ENCODE assay signal across 21 cellular contexts in the genomic region with DNA sequence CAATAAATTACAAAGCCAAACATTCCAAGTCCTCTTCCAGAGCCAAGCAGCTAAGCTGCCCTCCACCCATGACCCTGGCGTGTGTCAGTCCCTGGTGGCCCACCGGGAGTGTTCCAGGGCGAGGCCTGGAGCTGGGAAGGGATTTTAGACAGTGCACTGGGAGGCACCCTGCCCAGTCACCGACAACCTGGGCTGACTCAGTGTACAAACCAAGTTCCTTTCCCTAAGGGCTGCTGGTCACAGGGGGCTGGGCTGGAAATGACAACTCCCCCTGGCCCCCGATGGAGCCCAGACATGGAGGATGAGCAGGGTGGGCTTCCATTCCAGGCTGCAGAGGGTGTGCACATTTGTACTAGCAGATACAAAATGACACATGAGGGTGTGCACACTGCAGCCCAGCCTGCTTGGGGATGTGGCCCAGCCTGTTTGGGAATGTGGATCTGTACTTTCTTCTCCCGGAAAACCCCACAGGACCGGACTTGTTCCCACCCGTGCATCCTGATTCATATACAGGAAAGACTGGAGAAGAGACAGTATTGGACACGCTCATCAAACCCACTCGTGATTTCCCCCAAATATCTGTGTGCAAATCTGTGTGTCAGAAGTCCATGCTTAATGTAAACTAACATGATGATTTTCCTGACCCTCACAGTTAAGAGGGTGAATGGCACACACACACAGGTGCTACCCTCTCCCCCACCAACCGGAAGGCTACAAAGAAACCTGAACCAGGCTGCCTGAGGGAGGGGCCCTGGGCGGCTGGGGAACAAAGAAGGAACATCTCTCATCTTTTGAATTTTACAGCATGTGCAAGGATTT. TPM values are rescaled to one million over a fixed set of nuclear protein-coding genes. Genes with fewer than 3 reads are reported as not detected.
DNase-seq lines count a peak whose midpoint lies in the region; ATAC-seq and TF ChIP-seq lines count a peak whose summit lies in the region.
"Had no signal": no experiment of that assay in that cellular context is flagged by ENCODE, and none has a peak within 500 bp of the region (broad histone marks: within the 10 kb centered on the region; RNA-seq: fewer than 3 reads in every experiment).

No MANE protein-coding gene starts in this region.

- no peak for TF ChIP-seq EP300 in esophagus muscularis mucosa (IDR thresholded peaks at IDR 0.05)

- H3K9me3 ChIP-seq in mucosa of descending colon (peaks cover 18% of the 10 kb centered on the region), uterus (peaks cover 0 to 15% of the 10 kb centered on the region in 2 donors), esophagus muscularis mucosa (peaks cover 4 to 21% (median 17%) of the 10 kb centered on the region in 4 donors)
- H3K9me3 ChIP-seq in CD4-positive, alpha-beta T cell (ENCODE audit: control insufficient read depth, low read length) = peaks cover 18% of the 10 kb centered on the region

- H3K27ac Mint-ChIP-seq in CD4-positive, alpha-beta T cell = no peak overlapping the region
- H3K27ac Mint-ChIP-seq: activated CD4-positive, alpha-beta T cell treated with anti-CD3 and anti-CD28 coated beads, Interleukin-2, amount 10 ng/mL, durations not matched to agents 24 days and 14 days; activated T-helper 2 cell treated with anti-CD3 and anti-CD28 coated beads, Interferon-gamma antibody, Interleukin-2, Interleukin-4, amounts not matched to agents 10 μg/mL and 5 μg/mL and 100 μg/mL, durations not matched to agents 14 hours and 24 hours and 36 hours had no signal

- ATAC-seq in foreskin keratinocyte = peak; percentile 87
- ATAC-seq in mucosa of descending colon = peak; percentile 10
- ATAC-seq in CD4-positive, alpha-beta T cell (ENCODE audit: poor library complexity) = no peak

- no peaks in the 10 kb centered on the region for H3K27me3 ChIP-seq in foreskin keratinocyte
- no peaks in the 10 kb centered on the region for H3K27me3 ChIP-seq in uterus
- no peaks in the 10 kb centered on the region for H3K27me3 ChIP-seq in CD4-positive, alpha-beta T cell (ENCODE audit: control insufficient read depth, insufficient read depth, low read length)
- H3K27me3 ChIP-seq in esophagus muscularis mucosa = no peaks in the 10 kb centered on the region
- H3K27me3 ChIP-seq: BLaER1 treated with 17β-estradiol and CSF1 and Interleukin-3, amounts not matched to agents 10 nM and 100 nM; body of pancreas; Peyer's patch had no signal

- TF ChIP-seq POLR2A in uterus (IDR thresholded peaks at IDR 0.05) (no peak), esophagus muscularis mucosa (IDR thresholded peaks at IDR 0.05; ENCODE audit: low read depth) (no peak)

- POLR2A ChIA-PET in RWPE1 (lab: Yijun Ruan, JAX; ENCODE audit: low non-redundant PET) = no interaction called here
- POLR2A ChIA-PET in CD4-positive, alpha-beta T cell (lab: Charles Lee) = no interaction called here

- H3K9me3 Mint-ChIP-seq in CD4-positive, alpha-beta T cell = peaks cover 12% of the 10 kb centered on the region

- H3K4me1 ChIP-seq in foreskin keratinocyte = peaks cover 14% of the 10 kb centered on the region
- no peaks in the 10 kb centered on the region for H3K4me1 ChIP-seq in mucosa of descending colon (ENCODE audit: low read depth)
- H3K4me1 ChIP-seq in uterus = no peaks in the 10 kb centered on the region
- H3K4me1 ChIP-seq in esophagus muscularis mucosa = peaks cover 0 to 18% (median 6%) of the 10 kb centered on the region in 4 donors
- H3K4me1 ChIP-seq: body of pancreas, Peyer's patch had no signal

- H3K4me1 Mint-ChIP-seq in CD4-positive, alpha-beta T cell (ENCODE audit: low read depth) = no peaks in the 10 kb centered on the region
- H3K4me1 Mint-ChIP-seq: activated CD4-positive, alpha-beta T cell treated with anti-CD3 and anti-CD28 coated beads, Interleukin-2, amount 10 ng/mL, durations not matched to agents 24 days and 14 days; endodermal cell had no signal

- DNase-seq in AG10803 (ENCODE audit: low read depth) (peak; percentile 4), RWPE1 (ENCODE audit: low spot score) (peak; percentile 69), foreskin keratinocyte (peak; percentile 73 to 85), mucosa of descending colon (no peak), uterus (no peak), esophagus muscularis mucosa (ENCODE audit: extremely low spot score) (no peak), NCI-H1092 (lab: John Stamatoyannopoulos, UW) (no peak)
- DNase-seq in CD4-positive, alpha-beta T cell = no peak
- DNase-seq: activated CD4-positive, alpha-beta T cell treated with anti-CD3 and anti-CD28 coated beads, Interleukin-2, amount 10 ng/mL, durations not matched to agents 24 days and 14 days; NCI-H1417; NCI-H524; NK-92 treated with Interleukin-12 subunit alpha and Interleukin-12 subunit beta, amount 100 ng/mL, for 24 hours; Peyer's patch; SK-N-SH; T-helper 2 cell had no signal

- no peaks in the 10 kb centered on the region for H3K27me3 Mint-ChIP-seq in CD4-positive, alpha-beta T cell
- H3K27me3 Mint-ChIP-seq: activated CD4-positive, alpha-beta T cell treated with anti-CD3 and anti-CD28 coated beads, Interleukin-2, amount 10 ng/mL, durations not matched to agents 24 days and 14 days had no signal

- 78% methylated on average over 10 of the region's 12 CpGs for WGBS in esophagus muscularis mucosa

- no peak overlapping the region for H3K4me3 ChIP-seq in AG10803 (ENCODE audit: low read length)
- no peak overlapping the region for H3K4me3 ChIP-seq in mucosa of descending colon
- H3K4me3 ChIP-seq in uterus = no peak overlapping the region
- H3K4me3 ChIP-seq in esophagus muscularis mucosa = no peak overlapping the region
- H3K4me3 ChIP-seq: BLaER1 treated with 17β-estradiol and CSF1 and Interleukin-3, amounts not matched to agents 10 nM and 100 nM; body of pancreas; coronary artery; GM23338; Peyer's patch had no signal

- TF ChIP-seq CTCF in AG10803 (conservative IDR thresholded peaks at IDR 0.05; ENCODE audit: low read length) (no peak), RWPE1 (conservative IDR thresholded peaks at IDR 0.05; ENCODE audit: low read depth) (no peak), foreskin keratinocyte (conservative IDR thresholded peaks at IDR 0.05) (no peak), mucosa of descending colon (IDR thresholded peaks at IDR 0.05) (no peak), uterus (IDR thresholded peaks at IDR 0.05) (no peak), esophagus muscularis mucosa (IDR thresholded peaks at IDR 0.05) (no peak)
- TF ChIP-seq CTCF in CD4-positive, alpha-beta T cell (IDR thresholded peaks at IDR 0.05) = no peak

- H3K27ac ChIP-seq in RWPE1 = peak overlapping the region; percentile 92
- peak overlapping the region; percentile 61 for H3K27ac ChIP-seq in foreskin keratinocyte
- no peak overlapping the region for H3K27ac ChIP-seq in uterus
- no peak overlapping the region for H3K27ac ChIP-seq in CD4-positive, alpha-beta T cell (ENCODE audit: low read depth, low read length)
- peak overlapping the region in 2 of 4 donors; percentile 14 to 28 for H3K27ac ChIP-seq in esophagus muscularis mucosa (replicated peaks in 1 of 4)
- H3K27ac ChIP-seq: BLaER1 treated with 17β-estradiol and CSF1 and Interleukin-3, amounts not matched to agents 10 nM and 100 nM; body of pancreas; Peyer's patch had no signal

- no peaks in the 10 kb centered on the region for H3K36me3 ChIP-seq in mucosa of descending colon (ENCODE audit: low read depth)
- no peaks in the 10 kb centered on the region for H3K36me3 ChIP-seq in uterus
- peaks cover 43 to 90% (median 88%) of the 10 kb centered on the region in 4 donors for H3K36me3 ChIP-seq in esophagus muscularis mucosa

- CTCF ChIA-PET in RWPE1 (lab: Yijun Ruan, JAX) = interaction anchor here (0.5 to 0.7 kb wide), 2 partner anchors 72 to 310 kb away, joined by 5 read pairs; no protein-coding TSS in a partner anchor
- CTCF ChIA-PET in CD4-positive, alpha-beta T cell (lab: Charles Lee) = no interaction called here

- no peak overlapping the region for H3K4me3 Mint-ChIP-seq in CD4-positive, alpha-beta T cell
- H3K4me3 Mint-ChIP-seq: activated CD4-positive, alpha-beta T cell treated with anti-CD3 and anti-CD28 coated beads, Interleukin-2, amount 10 ng/mL, durations not matched to agents 24 days and 14 days; endodermal cell; GM23338 had no signal

- H3K36me3 Mint-ChIP-seq in CD4-positive, alpha-beta T cell (ENCODE audit: low read depth) = peaks cover 93% of the 10 kb centered on the region

- intact Hi-C loops in mucosa of descending colon (cut with DNase I, micrococcal nuclease) (no loop called here), uterus (cut with DNase I; ENCODE audit: low total_unique reads) (no loop called here), esophagus muscularis mucosa (cut with DNase I) (no loop called here)
- intact Hi-C loops in CD4-positive, alpha-beta T cell (cut with DNase I, micrococcal nuclease) = no loop called here

RNA-seq across cellular contexts. Expression of gene NDUFA10, which starts 58.9 kb away (rescaled TPM):
- 127 and 136 TPM in 2 replicates for total RNA-seq in foreskin keratinocyte
- polyA plus RNA-seq in foreskin keratinocyte = 94.2 and 97.7 TPM in 2 replicates
- 100 to 1,000 TPM; 154 to 243 (median 189) TPM for total RNA-seq in mucosa of descending colon
- total RNA-seq in uterus = 10 to 100 TPM; 21.8 to 92.5 (median 55.6) TPM
- 10 to 100 TPM; 92.1 to 97.7 TPM for total RNA-seq in CD4-positive, alpha-beta T cell
- 100 to 1,000 TPM in 1 of 4 donors, 10 to 100 TPM in 3; 66.7 to 142 (median 84.0) TPM for total RNA-seq in esophagus muscularis mucosa

Comparison
In these comparisons a context has a peak if more than half of its experiments do, and no peak if none do; other contexts are left out.
1. DNase-seq: peak in AG10803 (single experiment), RWPE1 (single experiment) and foreskin keratinocyte (2 of 2); none in mucosa of descending colon (0 of 3), uterus (0 of 2), CD4-positive, alpha-beta T cell (0 of 10), esophagus muscularis mucosa (single experiment) and NCI-H1092 (single experiment).
2. H3K27ac ChIP-seq: peak in RWPE1 (single experiment) and foreskin keratinocyte (single experiment); none in uterus (0 of 2) and CD4-positive, alpha-beta T cell (single experiment).